Comparison of ENCODE assay signal across 8 cellular contexts in genomic region chr11:43578346-43579170, GRCh38.
DNase-seq lines count a peak whose midpoint lies in the region; ATAC-seq, FAIRE-seq and TF ChIP-seq lines count a peak whose summit lies in the region.

No MANE protein-coding gene starts in this region.

- no peaks in the 10 kb centered on the region for H3K36me3 ChIP-seq in K562 (ENCODE audit: control insufficient read depth, insufficient read depth, low read length)
- H3K36me3 ChIP-seq in mesodermal cell (ENCODE audit: control insufficient read depth, insufficient read depth, low read length) = no peaks in the 10 kb centered on the region
- H3K36me3 ChIP-seq in tibial nerve = no peaks in the 10 kb centered on the region

- no peak overlapping the region for H3K9ac ChIP-seq in K562 (ENCODE audit: insufficient read depth in 1 of 2, low read depth in 2 of 2, low read length in 2 of 2)

- 0 out of 2 replicates have a peak overlapping the region, but pooled peaks have one; percentile 62 for H3K4me2 ChIP-seq in K562 (ENCODE audit: insufficient read depth, low read length)

- no peak for TF ChIP-seq RAD21 in K562 (CRISPR knock-in tag; conservative IDR thresholded peaks at IDR 0.05 in 1 of 2, IDR thresholded peaks at IDR 0.05 in 1 of 2)

- peaks cover 0 to 26% of the 10 kb centered on the region in 2 experiments; a peak in 3 of 5 replicates for H3K4me1 ChIP-seq in K562 (replicated peaks in 1 of 2; ENCODE audit: control insufficient read depth in 2 of 2, insufficient read depth in 2 of 2, low read length in 2 of 2)
- peaks cover 27% of the 10 kb centered on the region for H3K4me1 ChIP-seq in mesodermal cell (ENCODE audit: control insufficient read depth, insufficient read depth, low read length, poor library complexity, severe bottlenecking)
- H3K4me1 ChIP-seq in tibial nerve = peaks cover 0 to 83% (median 26%) of the 10 kb centered on the region in 4 donors

- ATAC-seq in K562 = no peak
- ATAC-seq in GM21786 (IDR thresholded peaks at IDR 0.05; ENCODE audit: unreplicated experiment) = no peak

- peaks cover 3% of the 10 kb centered on the region; the same call in 1 of the 2 replicates for H4K20me1 ChIP-seq in K562 (replicated peaks; ENCODE audit: control insufficient read depth, insufficient read depth, low read length)

- no peak for FAIRE-seq in K562 (lab: Jason Lieb, UNC)

- POLR2A ChIA-PET in AG04450 (lab: Yijun Ruan, JAX) (no interaction called here), K562 (lab: Yijun Ruan, JAX) (interaction anchor here (0.8 kb wide), 1 partner anchor 226 kb away, joined by 4 read pairs; no protein-coding TSS in a partner anchor)

- CTCF ChIA-PET in AG04450 (lab: Charles Lee) (interaction anchor here (0.7 to 1.2 kb wide), 4 partner anchors 10 to 273 kb away, joined by 3 to 9 read pairs (median 4); no protein-coding TSS in a partner anchor), K562 (lab: Yijun Ruan, JAX; ENCODE audit: low intra/inter-chr PET ratio) (no interaction called here)

- DNase-seq in AG04450 (ENCODE audit: low read depth, low spot score) = no peak
- peak; percentile 58 for DNase-seq in HS-5 (ENCODE audit: low read depth)
- no peak for DNase-seq in K562 (ENCODE audit: extremely low read depth in 1 of 4, low spot score in 3 of 4)
- DNase-seq in GOT3 (lab: John Stamatoyannopoulos, UW) = no peak
- no peak for DNase-seq in tibial nerve (ENCODE audit: low spot score in 2 of 2)
- DNase-seq in NAMALWA (ENCODE audit: low spot score) = no peak

- H3K27ac ChIP-seq in AG04450 (ENCODE audit: low read depth, low read length) (no peak overlapping the region), K562 (ENCODE audit: extremely low read depth, low read depth, low read length) (no peak overlapping the region), mesodermal cell (ENCODE audit: low read depth, low read length, severe bottlenecking) (no peak overlapping the region), tibial nerve (no peak overlapping the region)

- no peak for TF ChIP-seq POLR2A in K562 (conservative IDR thresholded peaks at IDR 0.05)
- TF ChIP-seq POLR2A in tibial nerve (IDR thresholded peaks at IDR 0.05) = no peak

- no peaks in the 10 kb centered on the region for H3K9me1 ChIP-seq in K562 (ENCODE audit: control insufficient read depth, insufficient read depth, low read length)

- TF ChIP-seq EP300 in K562 (IDR thresholded peaks at IDR 0.05; ENCODE audit: low read length) (no peak), tibial nerve (IDR thresholded peaks at IDR 0.05) (no peak)

- in situ Hi-C loops in K562 (cut with MboI) = no loop called here

- no peak for TF ChIP-seq CTCF in AG04450 (IDR thresholded peaks at IDR 0.05; ENCODE audit: low read depth, low read length)
- TF ChIP-seq CTCF in K562 (IDR thresholded peaks at IDR 0.05 in 2 of 3, conservative IDR thresholded peaks at IDR 0.05 in 1 of 3; ENCODE audit: insufficient read depth in 2 of 3, low read depth in 1 of 3, low read length in 3 of 3) = no peak
- no peak for TF ChIP-seq CTCF in tibial nerve (IDR thresholded peaks at IDR 0.05)

- BruUV-seq in K562 (replicated peaks; lab: Mats Ljungman, UMichigan) = no TSS peak

- peaks cover 3% of the 10 kb centered on the region; the same call in 1 of the 2 replicates for H3K9me3 ChIP-seq in AG04450 (ENCODE audit: control insufficient read depth, insufficient read depth, low read length)
- H3K9me3 ChIP-seq in K562 (replicated peaks; ENCODE audit: control insufficient read depth, insufficient read depth, low read depth, low read length) = no peaks in the 10 kb centered on the region
- no peaks in the 10 kb centered on the region for H3K9me3 ChIP-seq in mesodermal cell (ENCODE audit: control insufficient read depth, low read length)
- H3K9me3 ChIP-seq in tibial nerve = no peaks in the 10 kb centered on the region

- H3K4me3 ChIP-seq in AG04450 (ENCODE audit: low read depth, low read length) (peak overlapping the region; percentile 56), K562 (peak overlapping the region; percentile 47; the same call in 1 of the 2 replicates), mesodermal cell (ENCODE audit: extremely low read depth, insufficient read depth, low read length, poor library complexity, severe bottlenecking) (peak overlapping the region; percentile 60), tibial nerve (peak overlapping the region in 2 of 4 donors; percentile 37 to 51)

- intact Hi-C loops in K562 (cut with micrococcal nuclease) = loop anchor here (5.0 to 10.0 kb wide), 3 partner anchors 224 to 274 kb away; partner anchors contain the start of gene API5

- H3K27me3 ChIP-seq in AG04450 (ENCODE audit: control insufficient read depth, insufficient read depth, low read length) = peaks cover 89% of the 10 kb centered on the region
- peaks cover 32 to 81% of the 10 kb centered on the region in 2 experiments for H3K27me3 ChIP-seq in K562 (ENCODE audit: control insufficient read depth in 2 of 2, insufficient read depth in 2 of 2, low read length in 2 of 2)
- peaks cover 5 to 99% of the 10 kb centered on the region in 2 donors for H3K27me3 ChIP-seq in tibial nerve

- H2AFZ ChIP-seq in K562 (ENCODE audit: low read depth, low read length) = no peak overlapping the region

- no peaks in the 10 kb centered on the region for H3K79me2 ChIP-seq in K562 (ENCODE audit: control insufficient read depth, insufficient read depth, low read length)

- WGBS in K562 (ENCODE audit: insufficient coverage, low coverage, missing lambda C conversion rate) = 8% methylated on average over 30 of the region's 35 CpGs
- 2 to 3% methylated on average over 8 to 9 of the region's 35 CpGs for WGBS in mesodermal cell (ENCODE audit: insufficient coverage in 2 of 2), 2 experiments
- WGBS in tibial nerve, 2 donors = 1 to 2% methylated on average over 35 of the region's 35 CpGs

TF ChIP-seq in K562, 482 proteins besides CTCF, POLR2A, EP300 and RAD21:
- TF ChIP-seq ID3 (CRISPR knock-in tag; IDR thresholded peaks at IDR 0.05) (no peak), ID3 (tag; IDR thresholded peaks at IDR 0.05) (no peak), VEZF1 (CRISPR knock-in tag; IDR thresholded peaks at IDR 0.05) (0 out of 2 replicates have a peak, but pooled peaks have one; percentile 40)
